Comparison of ENCODE assay signal across 1 cellular context in genomic region chr12:57590536-57590891, GRCh38.
TF ChIP-seq lines count a peak whose summit lies in the region.

No MANE protein-coding gene starts in this region.

TF ChIP-seq in endothelial cell of umbilical vein, 7 proteins besides CTCF, POLR2A, EP300 and RAD21 (continued from another document):
- no peak for TF ChIP-seq JUN (IDR thresholded peaks at IDR 0.05; ENCODE audit: borderline replicate concordance, insufficient read depth, insufficient read length, low read depth)
- no peak for TF ChIP-seq EZH2 (IDR thresholded peaks at IDR 0.05; ENCODE audit: borderline replicate concordance, low read depth, low read length, severe bottlenecking)
- no peak for TF ChIP-seq FOS (IDR thresholded peaks at IDR 0.05; ENCODE audit: borderline replicate concordance, insufficient read depth, low read length)
- no peak for TF ChIP-seq MYC (IDR thresholded peaks at IDR 0.05; ENCODE audit: low read depth, low read length)
- TF ChIP-seq GATA2 (IDR thresholded peaks at IDR 0.05; ENCODE audit: insufficient read depth, insufficient read length, low read depth, low read length), result no peak
- no peak for TF ChIP-seq POLR2AphosphoS5 (IDR thresholded peaks at IDR 0.05; ENCODE audit: insufficient read depth, low read depth, low read length)
